ENCODE assay signal across 8 cellular contexts in genomic region chr4:2787230-2788100, GRCh38. TPM values are rescaled to one million over a fixed set of nuclear protein-coding genes. Genes with fewer than 3 reads are reported as not detected.
A peak's percentile ranks its signal among the peaks of the same experiment; 100 is the strongest.
DNase-seq lines count a peak whose midpoint lies in the region; ATAC-seq and TF ChIP-seq lines count a peak whose summit lies in the region.

No MANE protein-coding gene starts in this region.

- H3K4me2 ChIP-seq in IMR-90 (ENCODE audit: low read depth, low read length) (no peak overlapping the region), mesendoderm (ENCODE audit: low read length) (no peak overlapping the region)

- H3K56ac ChIP-seq in IMR-90 (ENCODE audit: extremely low read depth, insufficient read depth, low read length) (no peak overlapping the region), mesendoderm (ENCODE audit: low read length) (peak overlapping the region; percentile 34)

- H3K79me2 ChIP-seq in mesendoderm (ENCODE audit: control insufficient read depth, insufficient read depth, low read length) = no peaks in the 10 kb centered on the region

- 75% methylated on average over 7 of the region's 18 CpGs; no CpG with 5 or more reads in 1 of the 2 experiments for WGBS in IMR-90 (ENCODE audit: extremely low coverage in 2 of 2, insufficient read length in 1 of 2), 2 experiments
- no CpG with 5 or more reads among the region's 18 CpGs for WGBS in mesendoderm (ENCODE audit: extremely low coverage, insufficient coverage, low lambda C conversion rate)
- 60 to 63% methylated on average over 18 of the region's 18 CpGs for WGBS in aorta, 2 donors

- in situ Hi-C loops in IMR-90 (cut with MboI; ENCODE audit: low sequenced_read_pairs) = no loop called here

- no peak for TF ChIP-seq CTCF in IMR-90 (conservative IDR thresholded peaks at IDR 0.05; ENCODE audit: low read depth, low read length)

- H3K14ac ChIP-seq in IMR-90 (replicated peaks; ENCODE audit: low read depth, low read length) = no peak overlapping the region

- H3K27me3 ChIP-seq in IMR-90 (ENCODE audit: control insufficient read depth, insufficient read depth, low read length) (peaks cover 3% of the 10 kb centered on the region), mesendoderm (ENCODE audit: insufficient read depth, low read length, poor library complexity) (no peaks in the 10 kb centered on the region), aorta (ENCODE audit: control insufficient read depth in 1 of 2, insufficient read depth in 2 of 2, low read length in 1 of 2) (no peaks in the 10 kb centered on the region)

- no TSS peak for BruUV-seq in IMR-90 (replicated peaks; lab: Mats Ljungman, UMichigan)

- intact Hi-C loops in IMR-90 (cut with micrococcal nuclease) = no loop called here
- intact Hi-C loops in aorta (cut with DNase I) = no loop called here

- H2BK5ac ChIP-seq in IMR-90 (ENCODE audit: low read depth, low read length, poor library complexity, severe bottlenecking) (no peak overlapping the region), mesendoderm (ENCODE audit: low read length) (no peak overlapping the region)

- no peak overlapping the region for H2AK9ac ChIP-seq in IMR-90 (replicated peaks; ENCODE audit: low read depth, low read length, poor library complexity)

- no peaks in the 10 kb centered on the region for H3K79me1 ChIP-seq in IMR-90 (ENCODE audit: low read depth in 1 of 2, low read length in 2 of 2)
- H3K79me1 ChIP-seq in mesendoderm (ENCODE audit: low read length) = no peaks in the 10 kb centered on the region

- H3K4me1 ChIP-seq in IMR-90 (ENCODE audit: control insufficient read depth, insufficient read depth, low read length) (peaks cover 2% of the 10 kb centered on the region; the same call in 1 of the 2 replicates), mesendoderm (ENCODE audit: control insufficient read depth, low read depth, low read length) (no peaks in the 10 kb centered on the region), aorta (ENCODE audit: control insufficient read depth in 1 of 2, insufficient read depth in 2 of 2, low read length in 2 of 2) (no peaks in the 10 kb centered on the region)

- H4K91ac ChIP-seq in IMR-90 (ENCODE audit: insufficient read depth, low read depth, low read length) = no peak overlapping the region

- no peak overlapping the region for H3K9ac ChIP-seq in IMR-90 (ENCODE audit: low read depth, low read length)
- no peak overlapping the region for H3K9ac ChIP-seq in mesendoderm (ENCODE audit: low read length)

- H3K23ac ChIP-seq in IMR-90 (ENCODE audit: low read depth, low read length) = no peak overlapping the region
- H3K23ac ChIP-seq in mesendoderm (ENCODE audit: low read length) = no peak overlapping the region

- no peak for TF ChIP-seq POLR2A in IMR-90 (IDR thresholded peaks at IDR 0.05; ENCODE audit: low read depth, low read length)

- dilution Hi-C loops in IMR-90 (cut with HindIII; ENCODE audit: low sequenced_read_pairs, unreplicated experiment) = no loop called here

- H3K18ac ChIP-seq in IMR-90 (ENCODE audit: low read depth, low read length) (no peak overlapping the region), mesendoderm (ENCODE audit: low read length) (no peak overlapping the region)

- CTCF ChIA-PET in IMR-90 (lab: Yijun Ruan, JAX) = no interaction called here

- no peak for TF ChIP-seq RAD21 in IMR-90 (IDR thresholded peaks at IDR 0.05; ENCODE audit: low read length)

- H4K5ac ChIP-seq in IMR-90 (ENCODE audit: low read depth, low read length) (no peak overlapping the region), mesendoderm (ENCODE audit: low read length) (no peak overlapping the region)

- no peak overlapping the region for H3K4me3 ChIP-seq in IMR-90 (ENCODE audit: insufficient read depth, low read depth, low read length)
- no peak overlapping the region for H3K4me3 ChIP-seq in mesendoderm (ENCODE audit: low read length)
- H3K4me3 ChIP-seq in aorta (ENCODE audit: low read length in 2 of 2) = no peak overlapping the region

- no peak overlapping the region for H2BK120ac ChIP-seq in IMR-90 (ENCODE audit: low read depth, low read length)
- no peak overlapping the region for H2BK120ac ChIP-seq in mesendoderm (ENCODE audit: low read depth, low read length)

- ATAC-seq in GM21447 (IDR thresholded peaks at IDR 0.05; ENCODE audit: unreplicated experiment) (peak; percentile 69), IMR-90 (ENCODE audit: low read depth) (no peak), aorta (ENCODE audit: low FRiP score) (peak; percentile 48)

- H4K20me1 ChIP-seq in IMR-90 (ENCODE audit: insufficient read depth, low read length) = no peaks in the 10 kb centered on the region

- no peak overlapping the region for H2BK15ac ChIP-seq in IMR-90 (ENCODE audit: low read depth, low read length)
- H2BK15ac ChIP-seq in mesendoderm (replicated peaks; ENCODE audit: low read depth) = no peak overlapping the region

- H3K9me3 ChIP-seq in IMR-90 (ENCODE audit: control insufficient read depth, insufficient read depth, low read length) (peaks cover 4% of the 10 kb centered on the region), aorta (ENCODE audit: control insufficient read depth, low read length) (no peaks in the 10 kb centered on the region)

- no peak overlapping the region for H2BK20ac ChIP-seq in IMR-90 (ENCODE audit: low read depth, low read length)

- peak overlapping the region; percentile 28; the same call in 1 of the 2 replicates for H2AK5ac ChIP-seq in IMR-90 (ENCODE audit: low read depth, low read length)
- H2AK5ac ChIP-seq in mesendoderm (ENCODE audit: low read length) = no peak overlapping the region

- peak; percentile 50 for DNase-seq in GF-D8 (lab: John Stamatoyannopoulos, UW)
- no peak for DNase-seq in IMR-90
- DNase-seq in activated naive CD4-positive, alpha-beta T cell treated with Interleukin-2 at 50 U/mL for 16 hours = peak; percentile 63
- DNase-seq in mesendoderm = no peak
- peak; percentile 73 to 76 for DNase-seq in aorta
- no peak for DNase-seq in OCI-M1 (lab: John Stamatoyannopoulos, UW)
- DNase-seq in SHP77 treated with DMSO at 0.1 percent for 48 hours (lab: John Stamatoyannopoulos, UW) = no peak

- no peaks in the 10 kb centered on the region for H3K36me3 ChIP-seq in IMR-90 (ENCODE audit: control insufficient read depth, insufficient read depth, low read length)
- H3K36me3 ChIP-seq in mesendoderm (ENCODE audit: control insufficient read depth, insufficient read depth, low read length) = no peaks in the 10 kb centered on the region
- H3K36me3 ChIP-seq in aorta (ENCODE audit: control insufficient read depth in 1 of 2, insufficient read depth in 2 of 2, low read length in 1 of 2) = no peaks in the 10 kb centered on the region

- H4K8ac ChIP-seq in IMR-90 (ENCODE audit: low read depth in 2 of 2, low read length in 2 of 2) = no peak overlapping the region
- no peak overlapping the region for H4K8ac ChIP-seq in mesendoderm (ENCODE audit: low read depth, low read length)

- no peak overlapping the region for H2AFZ ChIP-seq in IMR-90 (replicated peaks; ENCODE audit: low read length, poor library complexity)

- H3K9me1 ChIP-seq in IMR-90 (ENCODE audit: insufficient read depth, low read length) = no peaks in the 10 kb centered on the region

- H3K27ac ChIP-seq in IMR-90 (ENCODE audit: insufficient read depth, low read length) (no peak overlapping the region), mesendoderm (ENCODE audit: low read depth, low read length) (no peak overlapping the region), aorta (ENCODE audit: low read depth in 1 of 2, low read length in 2 of 2) (no peak overlapping the region)

- POLR2A ChIA-PET in IMR-90 (lab: Charles Lee; ENCODE audit: unreplicated experiment) = no interaction called here

- H3K4ac ChIP-seq in IMR-90 (ENCODE audit: low read depth, low read length) (no peak overlapping the region), mesendoderm (ENCODE audit: low read depth, low read length) (no peak overlapping the region)

TF ChIP-seq in IMR-90, 13 proteins besides CTCF, POLR2A, EP300 and RAD21:
- TF ChIP-seq RFX5 (IDR thresholded peaks at IDR 0.05; ENCODE audit: low read depth, low read length) (no peak), ELK1 (IDR thresholded peaks at IDR 0.05; ENCODE audit: borderline replicate concordance, low read depth, low read length) (no peak)

RNA-seq across cellular contexts. Expression of gene SH3BP2, which starts 5.4 kb away (rescaled TPM):
- total RNA-seq in IMR-90 (2012; rRNA removed) (8.9 and 9.0 TPM in 2 replicates), aorta (10 to 100 TPM; 47.8 to 75.4 TPM)
- polyA plus RNA-seq in IMR-90 (2012; rRNA removed) (37.2 and 45.3 TPM in 2 replicates), aorta (10 to 100 TPM in 1 of 2 donors, 1 to 10 TPM in 1; 6.2 to 13.8 TPM)
- polyA plus RNA-seq in IMR-90 (2012; cell fraction: cytosol; rRNA removed) = 20.8 and 21.2 TPM in 2 replicates
- polyA plus RNA-seq in IMR-90 (2012; cell fraction: nucleus; rRNA removed; ENCODE audit: low replicate concordance) = 229 and 480 TPM in 2 replicates
- polyA plus RNA-seq in mesendoderm (2013, experiment 1 of 2) = 19.3 TPM
- polyA plus RNA-seq in mesendoderm (2013, experiment 2 of 2) = 19.0 TPM

RNA-seq across cellular contexts. Expression of gene TNIP2, which starts 31.3 kb away (rescaled TPM):
- 33.3 and 36.9 TPM in 2 replicates for total RNA-seq in IMR-90 (2012; rRNA removed)
- 38.5 and 46.1 TPM in 2 replicates for polyA plus RNA-seq in IMR-90 (2012; rRNA removed)
- polyA plus RNA-seq in IMR-90 (2012; cell fraction: cytosol; rRNA removed) = 48.6 and 56.4 TPM in 2 replicates
- 120 and 143 TPM in 2 replicates for polyA plus RNA-seq in IMR-90 (2012; cell fraction: nucleus; rRNA removed; ENCODE audit: low replicate concordance)
- polyA plus RNA-seq in mesendoderm (2013, experiment 1 of 2) = 23.2 TPM
- 25.0 TPM for polyA plus RNA-seq in mesendoderm (2013, experiment 2 of 2)
- total RNA-seq in aorta = 10 to 100 TPM; 37.4 to 39.4 TPM
- polyA plus RNA-seq in aorta = 10 to 100 TPM; 37.2 to 43.8 TPM

RNA-seq across cellular contexts. Expression of gene ADD1, which starts 56.2 kb away (rescaled TPM):
- 117 and 122 TPM in 2 replicates for total RNA-seq in IMR-90 (2012; rRNA removed)
- polyA plus RNA-seq in IMR-90 (2012; rRNA removed) = 190 and 215 TPM in 2 replicates
- polyA plus RNA-seq in IMR-90 (2012; cell fraction: cytosol; rRNA removed) = 170 and 354 TPM in 2 replicates
- 291 and 369 TPM in 2 replicates for polyA plus RNA-seq in IMR-90 (2012; cell fraction: nucleus; rRNA removed; ENCODE audit: low replicate concordance)
- 202 TPM for polyA plus RNA-seq in mesendoderm (2013, experiment 1 of 2)
- 195 TPM for polyA plus RNA-seq in mesendoderm (2013, experiment 2 of 2)
- total RNA-seq in aorta = 100 to 1,000 TPM; 305 to 351 TPM
- polyA plus RNA-seq in aorta = 100 to 1,000 TPM in 1 of 2 donors, 10 to 100 TPM in 1; 98.3 to 263 TPM

Comparison
In these comparisons a context has a peak if more than half of its experiments do, and no peak if none do; other contexts are left out.
1. DNase-seq: peak in GF-D8 (single experiment), activated naive CD4-positive, alpha-beta T cell treated with Interleukin-2 at 50 U/mL for 16 hours (single experiment) and aorta (2 of 2); none in IMR-90 (single experiment), mesendoderm (single experiment), OCI-M1 (single experiment) and SHP77 treated with DMSO at 0.1 percent for 48 hours (single experiment).